Comparison of ENCODE assay signal across 2 cellular contexts in the genomic region with DNA sequence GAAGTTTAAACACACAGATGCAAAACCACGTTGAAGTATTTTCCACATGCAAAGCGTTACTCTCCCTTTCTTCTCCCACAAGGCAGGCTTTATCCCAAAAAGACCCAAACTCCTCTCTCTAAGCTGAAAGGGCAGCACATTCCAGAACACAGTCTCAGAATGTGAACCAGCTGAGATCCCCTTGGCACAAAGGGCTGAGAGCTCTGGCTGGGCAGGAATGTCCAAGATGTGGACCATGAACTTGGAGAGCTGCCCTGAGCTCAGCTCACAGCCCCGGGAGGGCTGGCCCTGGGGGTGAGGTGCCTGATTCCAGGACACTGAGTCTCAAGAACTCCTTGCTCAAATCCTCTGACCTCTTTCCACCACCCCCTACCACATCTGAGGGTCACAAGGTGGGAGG.
TF ChIP-seq lines count a peak whose summit lies in the region.

No MANE protein-coding gene starts in this region.

TF ChIP-seq in GM23338, 12 proteins besides CTCF, POLR2A, EP300 and RAD21 (continues in another document):
- TF ChIP-seq EZH2 (IDR thresholded peaks at IDR 0.05; ENCODE audit: low read depth, unreplicated experiment): no peak
- no peak for TF ChIP-seq EZH2phosphoT487 (IDR thresholded peaks at IDR 0.05; ENCODE audit: unreplicated experiment)
- TF ChIP-seq CREB1 (CRISPR knock-in tag; IDR thresholded peaks at IDR 0.05; ENCODE audit: low read depth): no peak
- TF ChIP-seq, protein P1, sequence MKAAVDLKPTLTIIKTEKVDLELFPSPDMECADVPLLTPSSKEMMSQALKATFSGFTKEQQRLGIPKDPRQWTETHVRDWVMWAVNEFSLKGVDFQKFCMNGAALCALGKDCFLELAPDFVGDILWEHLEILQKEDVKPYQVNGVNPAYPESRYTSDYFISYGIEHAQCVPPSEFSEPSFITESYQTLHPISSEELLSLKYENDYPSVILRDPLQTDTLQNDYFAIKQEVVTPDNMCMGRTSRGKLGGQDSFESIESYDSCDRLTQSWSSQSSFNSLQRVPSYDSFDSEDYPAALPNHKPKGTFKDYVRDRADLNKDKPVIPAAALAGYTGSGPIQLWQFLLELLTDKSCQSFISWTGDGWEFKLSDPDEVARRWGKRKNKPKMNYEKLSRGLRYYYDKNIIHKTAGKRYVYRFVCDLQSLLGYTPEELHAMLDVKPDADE (IDR thresholded peaks at IDR 0.05): no peak
- TF ChIP-seq JUNB (IDR thresholded peaks at IDR 0.05; ENCODE audit: unreplicated experiment): no peak
- TF ChIP-seq, protein P2, sequence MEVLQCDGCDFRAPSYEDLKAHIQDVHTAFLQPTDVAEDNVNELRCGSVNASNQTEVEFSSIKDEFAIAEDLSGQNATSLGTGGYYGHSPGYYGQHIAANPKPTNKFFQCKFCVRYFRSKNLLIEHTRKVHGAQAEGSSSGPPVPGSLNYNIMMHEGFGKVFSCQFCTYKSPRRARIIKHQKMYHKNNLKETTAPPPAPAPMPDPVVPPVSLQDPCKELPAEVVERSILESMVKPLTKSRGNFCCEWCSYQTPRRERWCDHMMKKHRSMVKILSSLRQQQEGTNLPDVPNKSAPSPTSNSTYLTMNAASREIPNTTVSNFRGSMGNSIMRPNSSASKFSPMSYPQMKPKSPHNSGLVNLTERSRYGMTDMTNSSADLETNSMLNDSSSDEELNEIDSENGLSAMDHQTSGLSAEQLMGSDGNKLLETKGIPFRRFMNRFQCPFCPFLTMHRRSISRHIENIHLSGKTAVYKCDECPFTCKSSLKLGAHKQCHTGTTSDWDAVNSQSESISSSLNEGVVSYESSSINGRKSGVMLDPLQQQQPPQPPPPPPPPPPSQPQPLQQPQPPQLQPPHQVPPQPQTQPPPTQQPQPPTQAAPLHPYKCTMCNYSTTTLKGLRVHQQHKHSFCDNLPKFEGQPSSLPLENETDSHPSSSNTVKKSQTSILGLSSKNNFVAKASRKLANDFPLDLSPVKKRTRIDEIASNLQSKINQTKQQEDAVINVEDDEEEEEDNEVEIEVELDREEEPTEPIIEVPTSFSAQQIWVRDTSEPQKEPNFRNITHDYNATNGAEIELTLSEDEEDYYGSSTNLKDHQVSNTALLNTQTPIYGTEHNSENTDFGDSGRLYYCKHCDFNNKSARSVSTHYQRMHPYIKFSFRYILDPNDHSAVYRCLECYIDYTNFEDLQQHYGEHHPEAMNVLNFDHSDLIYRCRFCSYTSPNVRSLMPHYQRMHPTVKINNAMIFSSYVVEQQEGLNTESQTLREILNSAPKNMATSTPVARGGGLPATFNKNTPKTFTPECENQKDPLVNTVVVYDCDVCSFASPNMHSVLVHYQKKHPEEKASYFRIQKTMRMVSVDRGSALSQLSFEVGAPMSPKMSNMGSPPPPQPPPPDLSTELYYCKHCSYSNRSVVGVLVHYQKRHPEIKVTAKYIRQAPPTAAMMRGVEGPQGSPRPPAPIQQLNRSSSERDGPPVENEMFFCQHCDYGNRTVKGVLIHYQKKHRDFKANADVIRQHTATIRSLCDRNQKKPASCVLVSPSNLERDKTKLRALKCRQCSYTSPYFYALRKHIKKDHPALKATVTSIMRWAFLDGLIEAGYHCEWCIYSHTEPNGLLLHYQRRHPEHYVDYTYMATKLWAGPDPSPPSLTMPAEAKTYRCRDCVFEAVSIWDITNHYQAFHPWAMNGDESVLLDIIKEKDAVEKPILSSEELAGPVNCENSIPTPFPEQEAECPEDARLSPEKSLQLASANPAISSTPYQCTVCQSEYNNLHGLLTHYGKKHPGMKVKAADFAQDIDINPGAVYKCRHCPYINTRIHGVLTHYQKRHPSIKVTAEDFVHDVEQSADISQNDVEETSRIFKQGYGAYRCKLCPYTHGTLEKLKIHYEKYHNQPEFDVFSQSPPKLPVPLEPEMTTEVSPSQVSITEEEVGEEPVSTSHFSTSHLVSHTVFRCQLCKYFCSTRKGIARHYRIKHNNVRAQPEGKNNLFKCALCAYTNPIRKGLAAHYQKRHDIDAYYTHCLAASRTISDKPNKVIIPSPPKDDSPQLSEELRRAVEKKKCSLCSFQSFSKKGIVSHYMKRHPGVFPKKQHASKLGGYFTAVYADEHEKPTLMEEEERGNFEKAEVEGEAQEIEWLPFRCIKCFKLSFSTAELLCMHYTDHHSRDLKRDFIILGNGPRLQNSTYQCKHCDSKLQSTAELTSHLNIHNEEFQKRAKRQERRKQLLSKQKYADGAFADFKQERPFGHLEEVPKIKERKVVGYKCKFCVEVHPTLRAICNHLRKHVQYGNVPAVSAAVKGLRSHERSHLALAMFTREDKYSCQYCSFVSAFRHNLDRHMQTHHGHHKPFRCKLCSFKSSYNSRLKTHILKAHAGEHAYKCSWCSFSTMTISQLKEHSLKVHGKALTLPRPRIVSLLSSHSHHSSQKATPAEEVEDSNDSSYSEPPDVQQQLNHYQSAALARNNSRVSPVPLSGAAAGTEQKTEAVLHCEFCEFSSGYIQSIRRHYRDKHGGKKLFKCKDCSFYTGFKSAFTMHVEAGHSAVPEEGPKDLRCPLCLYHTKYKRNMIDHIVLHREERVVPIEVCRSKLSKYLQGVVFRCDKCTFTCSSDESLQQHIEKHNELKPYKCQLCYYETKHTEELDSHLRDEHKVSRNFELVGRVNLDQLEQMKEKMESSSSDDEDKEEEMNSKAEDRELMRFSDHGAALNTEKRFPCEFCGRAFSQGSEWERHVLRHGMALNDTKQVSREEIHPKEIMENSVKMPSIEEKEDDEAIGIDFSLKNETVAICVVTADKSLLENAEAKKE (CRISPR knock-in tag; IDR thresholded peaks at IDR 0.05): no peak
- TF ChIP-seq STAT1 (IDR thresholded peaks at IDR 0.05; ENCODE audit: unreplicated experiment): no peak
- no peak for TF ChIP-seq ZNF114 (CRISPR knock-in tag; IDR thresholded peaks at IDR 0.05)
- TF ChIP-seq, protein P3, sequence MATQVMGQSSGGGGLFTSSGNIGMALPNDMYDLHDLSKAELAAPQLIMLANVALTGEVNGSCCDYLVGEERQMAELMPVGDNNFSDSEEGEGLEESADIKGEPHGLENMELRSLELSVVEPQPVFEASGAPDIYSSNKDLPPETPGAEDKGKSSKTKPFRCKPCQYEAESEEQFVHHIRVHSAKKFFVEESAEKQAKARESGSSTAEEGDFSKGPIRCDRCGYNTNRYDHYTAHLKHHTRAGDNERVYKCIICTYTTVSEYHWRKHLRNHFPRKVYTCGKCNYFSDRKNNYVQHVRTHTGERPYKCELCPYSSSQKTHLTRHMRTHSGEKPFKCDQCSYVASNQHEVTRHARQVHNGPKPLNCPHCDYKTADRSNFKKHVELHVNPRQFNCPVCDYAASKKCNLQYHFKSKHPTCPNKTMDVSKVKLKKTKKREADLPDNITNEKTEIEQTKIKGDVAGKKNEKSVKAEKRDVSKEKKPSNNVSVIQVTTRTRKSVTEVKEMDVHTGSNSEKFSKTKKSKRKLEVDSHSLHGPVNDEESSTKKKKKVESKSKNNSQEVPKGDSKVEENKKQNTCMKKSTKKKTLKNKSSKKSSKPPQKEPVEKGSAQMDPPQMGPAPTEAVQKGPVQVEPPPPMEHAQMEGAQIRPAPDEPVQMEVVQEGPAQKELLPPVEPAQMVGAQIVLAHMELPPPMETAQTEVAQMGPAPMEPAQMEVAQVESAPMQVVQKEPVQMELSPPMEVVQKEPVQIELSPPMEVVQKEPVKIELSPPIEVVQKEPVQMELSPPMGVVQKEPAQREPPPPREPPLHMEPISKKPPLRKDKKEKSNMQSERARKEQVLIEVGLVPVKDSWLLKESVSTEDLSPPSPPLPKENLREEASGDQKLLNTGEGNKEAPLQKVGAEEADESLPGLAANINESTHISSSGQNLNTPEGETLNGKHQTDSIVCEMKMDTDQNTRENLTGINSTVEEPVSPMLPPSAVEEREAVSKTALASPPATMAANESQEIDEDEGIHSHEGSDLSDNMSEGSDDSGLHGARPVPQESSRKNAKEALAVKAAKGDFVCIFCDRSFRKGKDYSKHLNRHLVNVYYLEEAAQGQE (IDR thresholded peaks at IDR 0.05; ENCODE audit: unreplicated experiment): no peak
- no peak for TF ChIP-seq ZNF331 (CRISPR knock-in tag; IDR thresholded peaks at IDR 0.05; ENCODE audit: low read depth)

TF ChIP-seq in WTC11, 78 proteins besides CTCF, POLR2A, EP300 and RAD21:
- TF ChIP-seq JAZF1 (CRISPR knock-in tag; IDR thresholded peaks at IDR 0.05): no peak
- TF ChIP-seq, protein P4, sequence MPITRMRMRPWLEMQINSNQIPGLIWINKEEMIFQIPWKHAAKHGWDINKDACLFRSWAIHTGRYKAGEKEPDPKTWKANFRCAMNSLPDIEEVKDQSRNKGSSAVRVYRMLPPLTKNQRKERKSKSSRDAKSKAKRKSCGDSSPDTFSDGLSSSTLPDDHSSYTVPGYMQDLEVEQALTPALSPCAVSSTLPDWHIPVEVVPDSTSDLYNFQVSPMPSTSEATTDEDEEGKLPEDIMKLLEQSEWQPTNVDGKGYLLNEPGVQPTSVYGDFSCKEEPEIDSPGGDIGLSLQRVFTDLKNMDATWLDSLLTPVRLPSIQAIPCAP (CRISPR knock-in tag; IDR thresholded peaks at IDR 0.05): no peak
- TF ChIP-seq ZNF416 (CRISPR knock-in tag; IDR thresholded peaks at IDR 0.05): no peak
- TF ChIP-seq HMGA2 (CRISPR knock-in tag; IDR thresholded peaks at IDR 0.05): no peak
- TF ChIP-seq, protein P5, sequence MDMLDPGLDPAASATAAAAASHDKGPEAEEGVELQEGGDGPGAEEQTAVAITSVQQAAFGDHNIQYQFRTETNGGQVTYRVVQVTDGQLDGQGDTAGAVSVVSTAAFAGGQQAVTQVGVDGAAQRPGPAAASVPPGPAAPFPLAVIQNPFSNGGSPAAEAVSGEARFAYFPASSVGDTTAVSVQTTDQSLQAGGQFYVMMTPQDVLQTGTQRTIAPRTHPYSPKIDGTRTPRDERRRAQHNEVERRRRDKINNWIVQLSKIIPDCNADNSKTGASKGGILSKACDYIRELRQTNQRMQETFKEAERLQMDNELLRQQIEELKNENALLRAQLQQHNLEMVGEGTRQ (CRISPR knock-in tag; IDR thresholded peaks at IDR 0.05): no peak
- no peak for TF ChIP-seq GRHL2 (CRISPR knock-in tag; IDR thresholded peaks at IDR 0.05; ENCODE audit: insufficient replicate concordance, severe bottlenecking)
- TF ChIP-seq, protein P6, sequence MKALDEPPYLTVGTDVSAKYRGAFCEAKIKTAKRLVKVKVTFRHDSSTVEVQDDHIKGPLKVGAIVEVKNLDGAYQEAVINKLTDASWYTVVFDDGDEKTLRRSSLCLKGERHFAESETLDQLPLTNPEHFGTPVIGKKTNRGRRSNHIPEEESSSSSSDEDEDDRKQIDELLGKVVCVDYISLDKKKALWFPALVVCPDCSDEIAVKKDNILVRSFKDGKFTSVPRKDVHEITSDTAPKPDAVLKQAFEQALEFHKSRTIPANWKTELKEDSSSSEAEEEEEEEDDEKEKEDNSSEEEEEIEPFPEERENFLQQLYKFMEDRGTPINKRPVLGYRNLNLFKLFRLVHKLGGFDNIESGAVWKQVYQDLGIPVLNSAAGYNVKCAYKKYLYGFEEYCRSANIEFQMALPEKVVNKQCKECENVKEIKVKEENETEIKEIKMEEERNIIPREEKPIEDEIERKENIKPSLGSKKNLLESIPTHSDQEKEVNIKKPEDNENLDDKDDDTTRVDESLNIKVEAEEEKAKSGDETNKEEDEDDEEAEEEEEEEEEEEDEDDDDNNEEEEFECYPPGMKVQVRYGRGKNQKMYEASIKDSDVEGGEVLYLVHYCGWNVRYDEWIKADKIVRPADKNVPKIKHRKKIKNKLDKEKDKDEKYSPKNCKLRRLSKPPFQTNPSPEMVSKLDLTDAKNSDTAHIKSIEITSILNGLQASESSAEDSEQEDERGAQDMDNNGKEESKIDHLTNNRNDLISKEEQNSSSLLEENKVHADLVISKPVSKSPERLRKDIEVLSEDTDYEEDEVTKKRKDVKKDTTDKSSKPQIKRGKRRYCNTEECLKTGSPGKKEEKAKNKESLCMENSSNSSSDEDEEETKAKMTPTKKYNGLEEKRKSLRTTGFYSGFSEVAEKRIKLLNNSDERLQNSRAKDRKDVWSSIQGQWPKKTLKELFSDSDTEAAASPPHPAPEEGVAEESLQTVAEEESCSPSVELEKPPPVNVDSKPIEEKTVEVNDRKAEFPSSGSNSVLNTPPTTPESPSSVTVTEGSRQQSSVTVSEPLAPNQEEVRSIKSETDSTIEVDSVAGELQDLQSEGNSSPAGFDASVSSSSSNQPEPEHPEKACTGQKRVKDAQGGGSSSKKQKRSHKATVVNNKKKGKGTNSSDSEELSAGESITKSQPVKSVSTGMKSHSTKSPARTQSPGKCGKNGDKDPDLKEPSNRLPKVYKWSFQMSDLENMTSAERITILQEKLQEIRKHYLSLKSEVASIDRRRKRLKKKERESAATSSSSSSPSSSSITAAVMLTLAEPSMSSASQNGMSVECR (CRISPR knock-in tag; IDR thresholded peaks at IDR 0.05; ENCODE audit: borderline replicate concordance): no peak
- TF ChIP-seq JUN (CRISPR knock-in tag; IDR thresholded peaks at IDR 0.05): no peak
- no peak for TF ChIP-seq NFYB (CRISPR knock-in tag; conservative IDR thresholded peaks at IDR 0.05; ENCODE audit: low read depth)
- TF ChIP-seq ZNF317 (CRISPR knock-in tag; IDR thresholded peaks at IDR 0.05; ENCODE audit: borderline replicate concordance, low read depth): no peak
- TF ChIP-seq, protein P7, sequence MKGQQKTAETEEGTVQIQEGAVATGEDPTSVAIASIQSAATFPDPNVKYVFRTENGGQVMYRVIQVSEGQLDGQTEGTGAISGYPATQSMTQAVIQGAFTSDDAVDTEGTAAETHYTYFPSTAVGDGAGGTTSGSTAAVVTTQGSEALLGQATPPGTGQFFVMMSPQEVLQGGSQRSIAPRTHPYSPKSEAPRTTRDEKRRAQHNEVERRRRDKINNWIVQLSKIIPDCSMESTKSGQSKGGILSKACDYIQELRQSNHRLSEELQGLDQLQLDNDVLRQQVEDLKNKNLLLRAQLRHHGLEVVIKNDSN (CRISPR knock-in tag; IDR thresholded peaks at IDR 0.05): no peak
- no peak for TF ChIP-seq ESRRA (CRISPR knock-in tag; IDR thresholded peaks at IDR 0.05; ENCODE audit: borderline replicate concordance)
- TF ChIP-seq GTF2I (CRISPR knock-in tag; conservative IDR thresholded peaks at IDR 0.05): no peak
- no peak for TF ChIP-seq CREM (CRISPR knock-in tag; IDR thresholded peaks at IDR 0.05)
- TF ChIP-seq, protein P8, sequence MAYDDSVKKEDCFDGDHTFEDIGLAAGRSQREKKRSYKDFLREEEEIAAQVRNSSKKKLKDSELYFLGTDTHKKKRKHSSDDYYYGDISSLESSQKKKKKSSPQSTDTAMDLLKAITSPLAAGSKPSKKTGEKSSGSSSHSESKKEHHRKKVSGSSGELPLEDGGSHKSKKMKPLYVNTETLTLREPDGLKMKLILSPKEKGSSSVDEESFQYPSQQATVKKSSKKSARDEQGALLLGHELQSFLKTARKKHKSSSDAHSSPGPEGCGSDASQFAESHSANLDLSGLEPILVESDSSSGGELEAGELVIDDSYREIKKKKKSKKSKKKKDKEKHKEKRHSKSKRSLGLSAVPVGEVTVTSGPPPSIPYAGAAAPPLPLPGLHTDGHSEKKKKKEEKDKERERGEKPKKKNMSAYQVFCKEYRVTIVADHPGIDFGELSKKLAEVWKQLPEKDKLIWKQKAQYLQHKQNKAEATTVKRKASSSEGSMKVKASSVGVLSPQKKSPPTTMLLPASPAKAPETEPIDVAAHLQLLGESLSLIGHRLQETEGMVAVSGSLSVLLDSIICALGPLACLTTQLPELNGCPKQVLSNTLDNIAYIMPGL (CRISPR knock-in tag; IDR thresholded peaks at IDR 0.05): no peak
- no peak for TF ChIP-seq ZBTB21 (CRISPR knock-in tag; IDR thresholded peaks at IDR 0.05; ENCODE audit: borderline replicate concordance)
- TF ChIP-seq ETV6 (CRISPR knock-in tag; IDR thresholded peaks at IDR 0.05): no peak
- TF ChIP-seq, protein P9, sequence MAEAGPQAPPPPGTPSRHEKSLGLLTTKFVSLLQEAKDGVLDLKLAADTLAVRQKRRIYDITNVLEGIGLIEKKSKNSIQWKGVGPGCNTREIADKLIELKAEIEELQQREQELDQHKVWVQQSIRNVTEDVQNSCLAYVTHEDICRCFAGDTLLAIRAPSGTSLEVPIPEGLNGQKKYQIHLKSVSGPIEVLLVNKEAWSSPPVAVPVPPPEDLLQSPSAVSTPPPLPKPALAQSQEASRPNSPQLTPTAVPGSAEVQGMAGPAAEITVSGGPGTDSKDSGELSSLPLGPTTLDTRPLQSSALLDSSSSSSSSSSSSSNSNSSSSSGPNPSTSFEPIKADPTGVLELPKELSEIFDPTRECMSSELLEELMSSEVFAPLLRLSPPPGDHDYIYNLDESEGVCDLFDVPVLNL (CRISPR knock-in tag; IDR thresholded peaks at IDR 0.05; ENCODE audit: borderline replicate concordance, low read depth): no peak
TF ChIP-seq in WTC11: peak in this region for 0.
